In the genomic region with DNA sequence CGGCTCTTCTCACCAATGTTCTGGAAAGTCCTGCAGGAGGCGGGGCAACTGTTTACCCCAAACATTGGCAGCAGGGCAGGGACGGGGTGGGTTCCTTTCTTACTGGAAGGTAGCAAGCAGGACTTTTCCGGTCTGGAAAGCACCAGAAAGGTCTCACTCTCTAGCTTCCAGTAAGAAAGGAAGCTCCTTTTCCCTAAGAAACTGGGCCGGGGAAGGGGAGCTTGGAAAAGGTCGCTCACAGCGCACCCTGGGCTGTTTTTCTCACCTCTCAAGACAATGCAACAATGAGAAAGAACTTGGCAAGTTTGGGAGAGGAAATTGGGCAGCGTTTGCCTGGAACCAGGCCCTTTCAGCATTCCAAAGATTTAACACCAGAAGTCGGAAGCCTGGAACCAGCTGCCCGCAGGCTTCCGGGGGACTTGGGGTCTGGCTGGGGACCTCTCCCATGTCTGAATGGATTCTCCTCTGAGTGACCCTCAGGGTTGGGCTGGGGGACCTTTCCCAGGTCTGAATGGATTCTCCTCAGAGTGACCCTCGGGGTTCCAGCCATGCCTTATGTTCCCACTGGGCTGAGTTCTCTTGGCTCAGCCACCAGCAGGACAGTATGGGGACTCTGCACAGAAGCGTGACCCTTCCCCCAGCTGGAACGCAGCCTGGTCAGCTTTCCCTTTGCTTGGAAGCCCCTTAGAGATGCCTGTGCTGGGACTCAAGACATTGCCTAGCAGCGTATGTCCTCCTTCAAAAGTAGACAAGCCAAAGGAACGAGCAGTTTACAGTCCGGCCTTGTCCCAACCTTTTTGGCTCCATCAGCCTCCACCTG, we compare ENCODE assay signal across 11 cellular contexts.
DNase-seq lines count a peak whose midpoint lies in the region; ATAC-seq and TF ChIP-seq lines count a peak whose summit lies in the region.
"Had no signal": no experiment of that assay in that cellular context is flagged by ENCODE, and none has a peak within 500 bp of the region (broad histone marks: within the 10 kb centered on the region; RNA-seq: fewer than 3 reads in every experiment).

No MANE protein-coding gene starts in this region.

- no peaks in the 10 kb centered on the region for H3K9me3 ChIP-seq in ascending aorta
- H3K9me3 ChIP-seq in neutrophil = no peaks in the 10 kb centered on the region
- no peaks in the 10 kb centered on the region for H3K9me3 ChIP-seq in upper lobe of left lung

- H3K27me3 ChIP-seq in ascending aorta = no peaks in the 10 kb centered on the region
- no peaks in the 10 kb centered on the region for H3K27me3 ChIP-seq in neutrophil
- no peaks in the 10 kb centered on the region for H3K27me3 ChIP-seq in upper lobe of left lung

- DNase-seq in ascending aorta (ENCODE audit: low spot score in 2 of 2) (peak in 1 of 2 donors; percentile 71), glomerular endothelial cell (ENCODE audit: extremely low read depth, low read depth, low spot score) (peak; percentile 93), upper lobe of left lung (no peak), NAMALWA (ENCODE audit: low spot score) (no peak), NCI-H146 treated with DMSO at 0.1 percent for 48 hours (lab: John Stamatoyannopoulos, UW; ENCODE audit: unreplicated experiment) (no peak)
- no peak for DNase-seq in activated T-cell treated with anti-CD3 and anti-CD28 coated beads, Interleukin-2, amount 50 U/mL, for 48 hours
- DNase-seq: activated B cell treated with CpG ODN at 0.5 μM for 24 hours; activated CD8-positive, alpha-beta memory T cell treated with anti-CD3 and anti-CD28 coated beads, Interleukin-2, amount 50 U/mL, for 4 hours; stimulated activated CD4-positive, alpha-beta T cell treated with anti-CD3 and anti-CD28 coated beads, Interleukin-2, amount 100 ng/mL, for 24 hours had no signal

- H3K4me3 ChIP-seq in ascending aorta (no peak overlapping the region), neutrophil (ENCODE audit: low read depth in 1 of 2, low read length in 1 of 2) (no peak overlapping the region), upper lobe of left lung (no peak overlapping the region)

- peak in 3 of 4 donors; percentile 71 to 89 (median 86) for TF ChIP-seq EP300 in upper lobe of left lung (IDR thresholded peaks at IDR 0.05)

- TF ChIP-seq POLR2A in upper lobe of left lung (IDR thresholded peaks at IDR 0.05) = no peak

- no peak for ATAC-seq in upper lobe of left lung (ENCODE audit: low FRiP score in 2 of 2)
- ATAC-seq: activated naive CD4-positive, alpha-beta T cell treated with anti-CD3 and anti-CD28 coated beads, Interleukin-2, amount 50 U/mL, for 72 hours had no signal

- H3K27ac ChIP-seq in ascending aorta = peak overlapping the region; percentile 38 to 53
- H3K27ac ChIP-seq in neutrophil = peak overlapping the region; percentile 30
- peak overlapping the region; percentile 29 to 67 (median 56) for H3K27ac ChIP-seq in upper lobe of left lung

- H3K4me1 ChIP-seq in ascending aorta = peaks cover 5 to 31% of the 10 kb centered on the region in 2 donors
- peaks cover 24 to 25% of the 10 kb centered on the region in 2 experiments for H3K4me1 ChIP-seq in neutrophil (ENCODE audit: control insufficient read depth in 1 of 2, insufficient read depth in 1 of 2, low read depth in 1 of 2, low read length in 1 of 2)
- H3K4me1 ChIP-seq in upper lobe of left lung = peaks cover 47 to 70% (median 67%) of the 10 kb centered on the region in 4 donors

- intact Hi-C loops in ascending aorta (cut with DNase I) = loop anchor here (5.0 kb wide), 1 partner anchor 165 kb away; no protein-coding TSS in a partner anchor

- 48 to 78% methylated on average over 14 to 17 of the region's 17 CpGs for WGBS in upper lobe of left lung, 2 donors

- TF ChIP-seq CTCF in ascending aorta (IDR thresholded peaks at IDR 0.05) (no peak), neutrophil (IDR thresholded peaks at IDR 0.05) (no peak), upper lobe of left lung (IDR thresholded peaks at IDR 0.05) (no peak)

- H3K36me3 ChIP-seq in ascending aorta (no peaks in the 10 kb centered on the region), neutrophil (peaks cover 80% of the 10 kb centered on the region), upper lobe of left lung (peaks cover 0 to 30% (median 10%) of the 10 kb centered on the region in 4 donors)
